20 cellular contexts compared by ENCODE assay signal in genomic region chr11:47645500-47645899, GRCh38. TPM values are rescaled to one million over a fixed set of nuclear protein-coding genes. Genes with fewer than 3 reads are reported as not detected.
A peak's percentile ranks its signal among the peaks of the same experiment; 100 is the strongest.
DNase-seq lines count a peak whose midpoint lies in the region; ATAC-seq and TF ChIP-seq lines count a peak whose summit lies in the region.
"Had no signal": no experiment of that assay in that cellular context is flagged by ENCODE, and none has a peak within 500 bp of the region (broad histone marks: within the 10 kb centered on the region; RNA-seq: fewer than 3 reads in every experiment).

No MANE protein-coding gene starts in this region.

- peaks cover 16% of the 10 kb centered on the region for H3K36me3 Mint-ChIP-seq in effector memory CD8-positive, alpha-beta T cell (ENCODE audit: insufficient read depth)
- H3K36me3 Mint-ChIP-seq in progenitor cell of endocrine pancreas (ENCODE audit: insufficient read depth) (no peaks in the 10 kb centered on the region), HFFc6 (ENCODE audit: low read depth) (peaks cover 7% of the 10 kb centered on the region)

- intact Hi-C loops in right lobe of liver (cut with DNase I), result loop anchor here in 1 of 2 donors (10.0 kb wide), 1 partner anchor 119 kb away; the partner anchor contains the start of gene FNBP4

- TF ChIP-seq CTCF in progenitor cell of endocrine pancreas (IDR thresholded peaks at IDR 0.05; ENCODE audit: unreplicated experiment) (no peak), right lobe of liver (IDR thresholded peaks at IDR 0.05) (no peak), HFFc6 (IDR thresholded peaks at IDR 0.05) (no peak)

- no peak for TF ChIP-seq POLR2A in right lobe of liver (IDR thresholded peaks at IDR 0.05)

- H3K27ac Mint-ChIP-seq in effector memory CD8-positive, alpha-beta T cell, result peak overlapping the region; percentile 9 to 26
- H3K27ac Mint-ChIP-seq in progenitor cell of endocrine pancreas (peak overlapping the region; percentile 17), HFFc6 (no peak overlapping the region)
- H3K27ac Mint-ChIP-seq: B cell; CD8-positive, alpha-beta T cell had no signal

- H3K9me3 ChIP-seq in right lobe of liver, result no peaks in the 10 kb centered on the region
- H3K9me3 ChIP-seq: BLaER1 treated with 17β-estradiol and CSF1 and Interleukin-3, amounts not matched to agents 10 nM and 100 nM had no signal

- peaks cover 13 to 14% of the 10 kb centered on the region in 2 donors for H3K4me1 Mint-ChIP-seq in effector memory CD8-positive, alpha-beta T cell (ENCODE audit: low read depth in 2 of 2)
- peaks cover 10% of the 10 kb centered on the region for H3K4me1 Mint-ChIP-seq in progenitor cell of endocrine pancreas (ENCODE audit: low read depth)
- H3K4me1 Mint-ChIP-seq in HFFc6 (ENCODE audit: low read depth), result peaks cover 18% of the 10 kb centered on the region

- H3K9me3 Mint-ChIP-seq in effector memory CD8-positive, alpha-beta T cell, result no peaks in the 10 kb centered on the region
- H3K9me3 Mint-ChIP-seq in progenitor cell of endocrine pancreas (ENCODE audit: low read depth), result no peaks in the 10 kb centered on the region
- no peaks in the 10 kb centered on the region for H3K9me3 Mint-ChIP-seq in HFFc6
- H3K9me3 Mint-ChIP-seq: CD8-positive, alpha-beta T cell; H9 had no signal

- H3K27me3 ChIP-seq in right lobe of liver, result no peaks in the 10 kb centered on the region
- H3K27me3 ChIP-seq: BLaER1 treated with 17β-estradiol and CSF1 and Interleukin-3, amounts not matched to agents 10 nM and 100 nM had no signal

- H3K36me3 ChIP-seq in right lobe of liver, result no peaks in the 10 kb centered on the region

- H3K4me3 ChIP-seq in right lobe of liver, result no peak overlapping the region
- H3K4me3 ChIP-seq: BLaER1 treated with 17β-estradiol and CSF1 and Interleukin-3, amounts not matched to agents 10 nM and 100 nM; GM12878 had no signal

- peak; percentile 19 for DNase-seq in activated effector memory CD4-positive, alpha-beta T cell treated with anti-CD3 and anti-CD28 coated beads, Interleukin-2, amount 50 U/mL, for 16 hours
- DNase-seq in activated effector memory CD4-positive, alpha-beta T cell treated with Interleukin-2 at 50 U/mL for 16 hours, result no peak
- DNase-seq in effector memory CD8-positive, alpha-beta T cell, result no peak
- DNase-seq in progenitor cell of endocrine pancreas (ENCODE audit: low spot score, unreplicated experiment) (no peak), right lobe of liver (no peak), COLO668 (lab: John Stamatoyannopoulos, UW; ENCODE audit: unreplicated experiment) (no peak), HFFc6 (no peak)
- DNase-seq: 8988T; CD8-positive, alpha-beta T cell; COR-L47; DMS 273 treated with DMSO at 0.1 percent for 48 hours; DMS53; DND-41; EL; H9 had no signal

- no peaks in the 10 kb centered on the region for H3K27me3 Mint-ChIP-seq in effector memory CD8-positive, alpha-beta T cell
- no peaks in the 10 kb centered on the region for H3K27me3 Mint-ChIP-seq in progenitor cell of endocrine pancreas
- peaks cover 5% of the 10 kb centered on the region for H3K27me3 Mint-ChIP-seq in HFFc6 (ENCODE audit: insufficient read depth)
- H3K27me3 Mint-ChIP-seq: B cell had no signal

- no peak overlapping the region for H3K27ac ChIP-seq in right lobe of liver
- H3K27ac ChIP-seq: BLaER1 treated with 17β-estradiol and CSF1 and Interleukin-3, amounts not matched to agents 10 nM and 100 nM had no signal

- ATAC-seq in effector memory CD8-positive, alpha-beta T cell (replicated peaks), result no peak
- no peak for ATAC-seq in right lobe of liver
- ATAC-seq: CD8-positive, alpha-beta T cell; GM12878 had no signal

- peaks cover 0 to 18% (median 7%) of the 10 kb centered on the region in 4 donors for H3K4me1 ChIP-seq in right lobe of liver

- no peak overlapping the region for H3K4me3 Mint-ChIP-seq in effector memory CD8-positive, alpha-beta T cell
- H3K4me3 Mint-ChIP-seq in progenitor cell of endocrine pancreas (ENCODE audit: low read depth) (no peak overlapping the region), HFFc6 (no peak overlapping the region)
- H3K4me3 Mint-ChIP-seq: B cell; CD8-positive, alpha-beta T cell; H9 had no signal

- WGBS in right lobe of liver (ENCODE audit: insufficient coverage, low coverage, low lambda C conversion rate, missing lambda C conversion rate), result 82% methylated on average over 6 of the region's 6 CpGs

RNA-seq across cellular contexts. Expression of gene MTCH2, which starts 3.1 kb away (rescaled TPM):
- 75.7 and 82.7 TPM in 2 replicates for total RNA-seq in progenitor cell of endocrine pancreas
- 100 to 1,000 TPM; 123 to 179 (median 135) TPM for total RNA-seq in right lobe of liver
- 100 to 1,000 TPM; 132 to 163 (median 143) TPM for total RNA-seq in HFFc6 (2021; fragmentation: NEBNext Ultra II Directional; extraction: Animal tissue kit (Norgen Biotek cat#: 25700))

RNA-seq across cellular contexts. Expression of gene C1QTNF4, which starts 51.3 kb away (rescaled TPM):
- total RNA-seq in progenitor cell of endocrine pancreas, result 2.5 and 4.0 TPM in 2 replicates
- total RNA-seq in right lobe of liver, result under 1 TPM in 3 of 6 experiments, not detected in 3; 0.21 to 0.44 (median 0.26) TPM
- total RNA-seq in HFFc6 (2021; fragmentation: NEBNext Ultra II Directional; extraction: Animal tissue kit (Norgen Biotek cat#: 25700)), result not detected
- total RNA-seq: B cell, HT-29 had no signal

RNA-seq across cellular contexts. Expression of gene FAM180B, which starts 59.0 kb away (rescaled TPM):
- total RNA-seq in progenitor cell of endocrine pancreas, result 0.26 and 0.29 TPM in 2 replicates
- not detected for total RNA-seq in right lobe of liver
- not detected for total RNA-seq in HFFc6 (2021; fragmentation: NEBNext Ultra II Directional; extraction: Animal tissue kit (Norgen Biotek cat#: 25700))
- total RNA-seq: H1, HT-29 had no signal
